15 cellular contexts compared by ENCODE assay signal in the genomic region with DNA sequence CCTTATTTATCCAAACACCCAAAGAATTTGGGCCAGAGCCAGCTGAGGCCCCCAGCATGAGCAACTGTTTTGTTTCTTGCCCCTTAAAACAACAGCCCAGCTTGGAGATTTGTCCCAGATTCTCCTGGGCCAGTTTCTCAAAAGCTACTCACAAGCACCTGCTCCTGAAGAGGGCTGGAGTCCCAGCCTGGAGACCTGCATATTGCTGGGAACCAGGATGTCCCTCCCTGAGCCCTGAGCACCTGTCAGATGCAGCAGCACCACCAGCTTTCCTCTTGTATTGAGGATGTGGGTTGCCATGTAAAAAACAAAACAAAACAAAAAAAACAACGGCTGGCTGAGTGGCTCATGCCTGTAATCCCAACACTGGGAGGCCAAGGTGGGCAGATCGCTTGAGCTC. TPM values are rescaled to one million over a fixed set of nuclear protein-coding genes. Genes with fewer than 3 reads are reported as not detected.
DNase-seq lines count a peak whose midpoint lies in the region; TF ChIP-seq lines count a peak whose summit lies in the region.
"Had no signal": no experiment of that assay in that cellular context is flagged by ENCODE, and none has a peak within 500 bp of the region (broad histone marks: within the 10 kb centered on the region; RNA-seq: fewer than 3 reads in every experiment).

No MANE protein-coding gene starts in this region.

- no peaks in the 10 kb centered on the region for H3K9me3 ChIP-seq in spleen
- H3K9me3 ChIP-seq: BE2C, MG63 had no signal

- intact Hi-C loops in posterior vena cava (cut with DNase I) (no loop called here), spleen (cut with DNase I; ENCODE audit: low total_unique reads) (no loop called here)

- no peak overlapping the region for H3K4me3 ChIP-seq in HL-60 (replicated peaks; ENCODE audit: insufficient read depth, low read length)
- H3K4me3 ChIP-seq in spleen: no peak overlapping the region
- H3K4me3 ChIP-seq: MG63 had no signal

- TF ChIP-seq CTCF in HL-60 (IDR thresholded peaks at IDR 0.05; ENCODE audit: insufficient read depth, low read length): no peak
- no peak for TF ChIP-seq CTCF in spleen (IDR thresholded peaks at IDR 0.05 in 8 of 11, conservative IDR thresholded peaks at IDR 0.05 in 3 of 11)

- TF ChIP-seq POLR2A in spleen (IDR thresholded peaks at IDR 0.05): no peak

- H3K27ac ChIP-seq in HL-60 (replicated peaks) (peak overlapping the region; percentile 37), spleen (no peak overlapping the region)

- DNase-seq in NCI-H748 (lab: John Stamatoyannopoulos, UW; ENCODE audit: unreplicated experiment) (peak; percentile 1), NCI-H748 treated with DMSO at 0.1 percent for 48 hours (lab: John Stamatoyannopoulos, UW) (no peak), DMS53 (lab: John Stamatoyannopoulos, UW) (peak; percentile 80), HL-60 (ENCODE audit: low read depth in 1 of 2, low spot score in 1 of 2) (no peak), posterior vena cava (ENCODE audit: low spot score) (peak; percentile 42), spleen (no peak)
- no peak for DNase-seq in activated CD4-positive, alpha-beta T cell treated with anti-CD3 and anti-CD28 coated beads for 48 hours
- DNase-seq: BE2C; CD8-positive, alpha-beta T cell; MG63; NCI-H1092; NCI-H524 treated with DMSO at 0.1 percent for 48 hours; NK-92 treated with Interleukin-12 subunit alpha and Interleukin-12 subunit beta, amount 100 ng/mL, for 24 hours; SIG-M5; T-helper 17 cell had no signal

- H3K27me3 ChIP-seq in HL-60 (ENCODE audit: insufficient read depth, poor library complexity, severe bottlenecking) (no peaks in the 10 kb centered on the region), spleen (replicated peaks in 1 of 7) (no peaks in the 10 kb centered on the region)
- H3K27me3 ChIP-seq: BE2C, MG63 had no signal

- WGBS in spleen, 5 donors: 57 to 66% (median 61%) methylated on average over 2 of the region's 2 CpGs

- no peaks in the 10 kb centered on the region for H3K36me3 ChIP-seq in spleen
- H3K36me3 ChIP-seq: BE2C, MG63 had no signal

- peaks cover 0 to 40% (median 13%) of the 10 kb centered on the region in 6 donors for H3K4me1 ChIP-seq in spleen
- H3K4me1 ChIP-seq: BE2C had no signal

RNA-seq across cellular contexts. Expression of gene RFT1, which starts 7.0 kb away (rescaled TPM):
- total RNA-seq in posterior vena cava (10 to 100 TPM; 13.6 to 15.7 TPM), spleen (10 to 100 TPM; 12.1 to 25.6 (median 17.8) TPM)
- 1 to 10 TPM; 6.0 to 8.9 (median 8.1) TPM for polyA plus RNA-seq in spleen

RNA-seq across cellular contexts. Expression of gene PRKCD, which starts 23.8 kb away (rescaled TPM):
- total RNA-seq in posterior vena cava: 10 to 100 TPM; 34.1 to 36.3 TPM
- 100 to 1,000 TPM in 1 of 7 donors, 10 to 100 TPM in 6; 42.7 to 100 (median 59.6) TPM for total RNA-seq in spleen
- 10 to 100 TPM; 22.2 to 50.0 (median 31.9) TPM for polyA plus RNA-seq in spleen

Comparison
In these comparisons a context has a peak if more than half of its experiments do, and no peak if none do; other contexts are left out.
1. DNase-seq: peak in NCI-H748 (single experiment), DMS53 (single experiment) and posterior vena cava (single experiment); none in NCI-H748 treated with DMSO at 0.1 percent for 48 hours (single experiment), HL-60 (0 of 2), spleen (single experiment) and activated CD4-positive, alpha-beta T cell treated with anti-CD3 and anti-CD28 coated beads for 48 hours (single experiment).